ENCODE assay signal across 1 cellular context in genomic region chr17:44095647-44096496, GRCh38.
TF ChIP-seq lines count a peak whose summit lies in the region.

No MANE protein-coding gene starts in this region.

TF ChIP-seq in K562, 482 proteins besides CTCF, POLR2A, EP300 and RAD21 (continued from another document):
- TF ChIP-seq ETV6 (IDR thresholded peaks at IDR 0.05; ENCODE audit: borderline replicate concordance in 1 of 2, low read depth in 2 of 2, low read length in 1 of 2): peak in 1 of 2 experiments; percentile 65; a peak in 1 of 4 replicates
- TF ChIP-seq ETV6 (CRISPR knock-in tag; IDR thresholded peaks at IDR 0.05; ENCODE audit: borderline replicate concordance): no peak
- TF ChIP-seq XRCC4 (IDR thresholded peaks at IDR 0.05; ENCODE audit: extremely low read depth, insufficient read depth, insufficient read length): no peak
- peak; percentile 70 for TF ChIP-seq ZBTB40 (IDR thresholded peaks at IDR 0.05)
- no peak for TF ChIP-seq ZBTB40 (CRISPR knock-in tag; IDR thresholded peaks at IDR 0.05)
- TF ChIP-seq OTX1 (CRISPR knock-in tag; IDR thresholded peaks at IDR 0.05): peak; percentile 75
- peak; percentile 69; the same call in 1 of the 2 replicates for TF ChIP-seq PHF8 (IDR thresholded peaks at IDR 0.05; ENCODE audit: borderline replicate concordance, low read length)
- TF ChIP-seq DPF2 (IDR thresholded peaks at IDR 0.05): peak; percentile 62
- no peak for TF ChIP-seq ZNF316 (IDR thresholded peaks at IDR 0.05)
- peak; percentile 39; the same call in 1 of the 2 replicates for TF ChIP-seq EP400 (IDR thresholded peaks at IDR 0.05)
- TF ChIP-seq TBL1XR1 (IDR thresholded peaks at IDR 0.05; ENCODE audit: low read length in 2 of 2): peak in 1 of 2 experiments; percentile 69; a peak in 2 of 4 replicates
- no peak for TF ChIP-seq MBD1 (CRISPR knock-in tag; IDR thresholded peaks at IDR 0.05)
- 0 out of 2 replicates have a peak, but pooled peaks have one; percentile 48 for TF ChIP-seq ARID3A (IDR thresholded peaks at IDR 0.05; ENCODE audit: borderline replicate concordance, low read depth, low read length)
- no peak for TF ChIP-seq ID3 (CRISPR knock-in tag; IDR thresholded peaks at IDR 0.05)
- TF ChIP-seq ID3 (tag; IDR thresholded peaks at IDR 0.05): peak; percentile 55; the same call in 1 of the 2 replicates
- no peak for TF ChIP-seq HMG20B (CRISPR knock-in tag; IDR thresholded peaks at IDR 0.05)
- peak; percentile 80; the same call in 1 of the 2 replicates for TF ChIP-seq THRB (CRISPR knock-in tag; conservative IDR thresholded peaks at IDR 0.05)
- 0 out of 2 replicates have a peak, but pooled peaks have one; percentile 40 for TF ChIP-seq KLF1 (tag; IDR thresholded peaks at IDR 0.05)
- TF ChIP-seq SREBF2 (CRISPR knock-in tag; IDR thresholded peaks at IDR 0.05): no peak
- TF ChIP-seq SMARCB1 (IDR thresholded peaks at IDR 0.05; ENCODE audit: insufficient read length, low read depth): no peak
